Comparison of ENCODE assay signal across 8 cellular contexts in genomic region chr4:62644372-62644771, GRCh38.
DNase-seq lines count a peak whose midpoint lies in the region; ATAC-seq, FAIRE-seq and TF ChIP-seq lines count a peak whose summit lies in the region.

No MANE protein-coding gene starts in this region.

- TF ChIP-seq EP300 in GM12878 (IDR thresholded peaks at IDR 0.05; ENCODE audit: borderline replicate concordance in 1 of 2, control insufficient read depth in 1 of 2, low read depth in 2 of 2, low read length in 2 of 2) (no peak), tibial nerve (IDR thresholded peaks at IDR 0.05) (no peak)

- H3K9ac ChIP-seq in GM12878 (ENCODE audit: control insufficient read depth, insufficient read depth, low read length) (no peak overlapping the region), neuronal stem cell (ENCODE audit: low read depth, low read length, poor library complexity) (no peak overlapping the region)

- WGBS in GM12878 (ENCODE audit: insufficient coverage, insufficient replicate concordance, low lambda C conversion rate, missing lambda C conversion rate) = 0% methylated on average over 3 of the region's 3 CpGs
- no CpG with 5 or more reads among the region's 3 CpGs for WGBS in neuronal stem cell (ENCODE audit: extremely low coverage in 2 of 2, insufficient read length in 2 of 2, insufficient replicate concordance in 1 of 2), 2 donors
- WGBS in tibial nerve, 2 donors = 30 to 38% methylated on average over 3 of the region's 3 CpGs

- in situ Hi-C loops in GM12878 (cut with MboI) = no loop called here

- no peak overlapping the region for H3K23ac ChIP-seq in neuronal stem cell (ENCODE audit: low read depth, low read length, poor library complexity)

- BruUV-seq in GM12878 (replicated peaks; lab: Mats Ljungman, UMichigan) = no TSS peak

- RAD21 ChIA-PET in GM12878 (lab: Charles Lee; ENCODE audit: unreplicated experiment) = interaction anchor here (0.7 to 1.8 kb wide), 6 partner anchors 9 to 481 kb away, joined by 4 to 12 read pairs (median 5); no protein-coding TSS in a partner anchor

- H3K36me3 ChIP-seq in HEK293 (ENCODE audit: control insufficient read depth in 2 of 2, insufficient read depth in 1 of 2, low read length in 2 of 2) = no peaks in the 10 kb centered on the region
- H3K36me3 ChIP-seq in GM12878 (ENCODE audit: control insufficient read depth in 2 of 2, insufficient read depth in 2 of 2, low read length in 1 of 2) = no peaks in the 10 kb centered on the region
- no peaks in the 10 kb centered on the region for H3K36me3 ChIP-seq in neuronal stem cell (replicated peaks in 1 of 2; ENCODE audit: control insufficient read depth in 2 of 2, insufficient read depth in 2 of 2, low read length in 2 of 2)
- H3K36me3 ChIP-seq in tibial nerve = no peaks in the 10 kb centered on the region

- CTCF ChIA-PET in HEK293 (lab: Yijun Ruan, JAX) (interaction anchor here (0.5 to 1.0 kb wide), 5 partner anchors 577 to 1891 kb away, joined by 3 to 4 read pairs (median 3); no protein-coding TSS in a partner anchor), GM12878 (lab: Yijun Ruan, JAX) (interaction anchor here (0.7 to 2.5 kb wide), 14 partner anchors 9 to 903 kb away, joined by 3 to 15 read pairs (median 4); no protein-coding TSS in a partner anchor)

- no peak overlapping the region for H2AK5ac ChIP-seq in neuronal stem cell (ENCODE audit: low read depth, low read length)

- no peak overlapping the region for H2AFZ ChIP-seq in GM12878 (ENCODE audit: control insufficient read depth, low read depth, low read length)
- H2AFZ ChIP-seq in neuronal stem cell (ENCODE audit: low read length) = peak overlapping the region; percentile 41

- H3K4me1 ChIP-seq in HEK293 (ENCODE audit: control insufficient read depth, insufficient read depth, low read length) (no peaks in the 10 kb centered on the region), GM12878 (ENCODE audit: control insufficient read depth, insufficient read depth, low read length) (no peaks in the 10 kb centered on the region), neuronal stem cell (ENCODE audit: control insufficient read depth in 2 of 2, insufficient read depth in 1 of 2, low read depth in 1 of 2, low read length in 2 of 2) (no peaks in the 10 kb centered on the region), tibial nerve (no peaks in the 10 kb centered on the region)

- no peaks in the 10 kb centered on the region for H3K79me1 ChIP-seq in neuronal stem cell (ENCODE audit: low read depth, low read length)

- no peak overlapping the region for H2BK15ac ChIP-seq in neuronal stem cell (ENCODE audit: low read length)

- no peak overlapping the region for H3K18ac ChIP-seq in neuronal stem cell (ENCODE audit: low read length)

- FAIRE-seq in GM12878 (lab: Jason Lieb, UNC) = no peak

- H3K4me2 ChIP-seq in GM12878 (ENCODE audit: control insufficient read depth, insufficient read depth) (no peak overlapping the region), neuronal stem cell (ENCODE audit: insufficient read depth, low read length, poor library complexity, severe bottlenecking) (no peak overlapping the region)

- no peak overlapping the region for H2BK12ac ChIP-seq in neuronal stem cell (ENCODE audit: low read length)

- no peak overlapping the region for H2BK120ac ChIP-seq in neuronal stem cell (ENCODE audit: low read depth, low read length)

- H4K91ac ChIP-seq in neuronal stem cell (ENCODE audit: low read depth, low read length, poor library complexity) = no peak overlapping the region

- no peak overlapping the region for H4K8ac ChIP-seq in neuronal stem cell (ENCODE audit: low read depth, low read length)

- no peak overlapping the region for H2BK5ac ChIP-seq in neuronal stem cell (ENCODE audit: low read length)

- H3K79me2 ChIP-seq in GM12878 (ENCODE audit: control insufficient read depth, insufficient read depth, low read length) = no peaks in the 10 kb centered on the region

- H4K20me1 ChIP-seq in GM12878 (ENCODE audit: control insufficient read depth, insufficient read depth) = no peaks in the 10 kb centered on the region

- H3K9me3 ChIP-seq in HEK293 (ENCODE audit: control insufficient read depth, insufficient read depth, low read depth, low read length) (no peaks in the 10 kb centered on the region), GM12878 (replicated peaks; ENCODE audit: control insufficient read depth, insufficient read depth, low read length) (no peaks in the 10 kb centered on the region), neuronal stem cell (replicated peaks in 1 of 2; ENCODE audit: control insufficient read depth in 2 of 2, insufficient read depth in 1 of 2, low read depth in 1 of 2, low read length in 2 of 2) (no peaks in the 10 kb centered on the region), tibial nerve (no peaks in the 10 kb centered on the region)

- POLR2A ChIA-PET in HEK293 (lab: Yijun Ruan, JAX) (no interaction called here), GM12878 (lab: Charles Lee) (no interaction called here)

- ATAC-seq in GM12878 = peak; percentile 86
- ATAC-seq in GM19452 (IDR thresholded peaks at IDR 0.05; ENCODE audit: unreplicated experiment) = no peak

- H3K27me3 ChIP-seq in GM12878 (replicated peaks in 1 of 2; ENCODE audit: control insufficient read depth in 2 of 2, insufficient read depth in 2 of 2, low read length in 1 of 2) (no peaks in the 10 kb centered on the region), neuronal stem cell (ENCODE audit: control insufficient read depth in 3 of 3, insufficient read depth in 3 of 3, low read depth in 1 of 3, low read length in 3 of 3) (no peaks in the 10 kb centered on the region), tibial nerve (no peaks in the 10 kb centered on the region)

- intact Hi-C loops in GM12878 (cut with micrococcal nuclease; ENCODE audit: unreplicated experiment) = no loop called here

- no peak overlapping the region for H3K27ac ChIP-seq in HEK293 (ENCODE audit: extremely low read depth, low read depth, low read length)
- H3K27ac ChIP-seq in GM12878 (ENCODE audit: control insufficient read depth, insufficient read depth) = no peak overlapping the region
- no peak overlapping the region for H3K27ac ChIP-seq in neuronal stem cell (replicated peaks; ENCODE audit: low read length)
- H3K27ac ChIP-seq in tibial nerve = no peak overlapping the region

- SMC1A ChIA-PET in GM12878 (lab: Charles Lee; ENCODE audit: uncharacterized antibody, unreplicated experiment) = interaction anchor here (0.6 to 2.0 kb wide), 17 partner anchors 16 to 1841 kb away, joined by 3 to 15 read pairs (median 3); no protein-coding TSS in a partner anchor

- TF ChIP-seq POLR2A in GM12878 (IDR thresholded peaks at IDR 0.05; ENCODE audit: low read depth, low read length) (no peak), tibial nerve (IDR thresholded peaks at IDR 0.05) (no peak)

- no peak overlapping the region for H3K14ac ChIP-seq in neuronal stem cell (ENCODE audit: low read length)

- TF ChIP-seq CTCF in HEK293 (tag by site-specific recombination; IDR thresholded peaks at IDR 0.05) (no peak), GM12878 (IDR thresholded peaks at IDR 0.05 in 2 of 3, conservative IDR thresholded peaks at IDR 0.05 in 1 of 3; ENCODE audit: control insufficient read depth in 2 of 3, extremely low read depth in 1 of 3, insufficient read depth in 1 of 3, low read depth in 3 of 3, low read length in 3 of 3) (peak in 1 of 3 experiments; percentile 45; a peak in 2 of 6 replicates), tibial nerve (IDR thresholded peaks at IDR 0.05) (peak in 1 of 5 experiments; percentile 10)

- H3K4me3 ChIP-seq in HEK293 (ENCODE audit: low read depth, low read length) (no peak overlapping the region), GM12878 (no peak overlapping the region), neuronal stem cell (ENCODE audit: low read length in 2 of 2) (no peak overlapping the region), tibial nerve (no peak overlapping the region)

- DNase-seq in NCI-H460 (ENCODE audit: extremely low read depth, low read depth) (peak; percentile 12), GM12878 (ENCODE audit: low read depth, low spot score) (no peak), neuronal stem cell (ENCODE audit: low spot score) (peak; percentile 38), 8988T (no peak), tibial nerve (ENCODE audit: low spot score in 2 of 2) (no peak)
- DNase-seq in activated CD4-positive, alpha-beta T cell treated with anti-CD3 and anti-CD28 coated beads, Interleukin-2, amount 50 U/mL, for 1 hour = no peak

- peak; percentile 69 for TF ChIP-seq RAD21 in GM12878 (IDR thresholded peaks at IDR 0.05; ENCODE audit: insufficient read depth, low read depth, low read length)

- H3K4ac ChIP-seq in neuronal stem cell (ENCODE audit: low read length) = no peak overlapping the region

TF ChIP-seq in HEK293, 187 proteins besides CTCF, POLR2A, EP300 and RAD21 (continues in another document):
- TF ChIP-seq ZNF214 (tag by site-specific recombination; IDR thresholded peaks at IDR 0.05; ENCODE audit: borderline replicate concordance) (no peak), ZNF18 (tag by site-specific recombination; IDR thresholded peaks at IDR 0.05) (no peak)

TF ChIP-seq in GM12878, 131 proteins besides CTCF, POLR2A, EP300 and RAD21:
- no peak for TF ChIP-seq IRF3 (IDR thresholded peaks at IDR 0.05)
- TF ChIP-seq SMC3 (IDR thresholded peaks at IDR 0.05; ENCODE audit: borderline replicate concordance, low read length) = peak; percentile 53; the same call in 1 of the 2 replicates
- TF ChIP-seq BCL3 (IDR thresholded peaks at IDR 0.05; ENCODE audit: borderline replicate concordance, insufficient read depth, low read depth, low read length, poor library complexity, severe bottlenecking) = no peak

Comparison
In these comparisons a context has a peak if more than half of its experiments do, and no peak if none do; other contexts are left out.
1. DNase-seq: peak in NCI-H460 (single experiment) and neuronal stem cell (single experiment); none in GM12878 (single experiment), 8988T (single experiment), activated CD4-positive, alpha-beta T cell treated with anti-CD3 and anti-CD28 coated beads, Interleukin-2, amount 50 U/mL, for 1 hour (single experiment) and tibial nerve (0 of 2).